In genomic region chr10:33196710-33197406, GRCh38 we compare ENCODE assay signal across 15 cellular contexts.
DNase-seq lines count a peak whose midpoint lies in the region; ATAC-seq, FAIRE-seq and TF ChIP-seq lines count a peak whose summit lies in the region.
"Had no signal": no experiment of that assay in that cellular context is flagged by ENCODE, and none has a peak within 500 bp of the region (broad histone marks: within the 10 kb centered on the region; RNA-seq: fewer than 3 reads in every experiment).

No MANE protein-coding gene starts in this region.

- no peak for TF ChIP-seq CTCF in 22Rv1 (IDR thresholded peaks at IDR 0.05)
- TF ChIP-seq CTCF in kidney (IDR thresholded peaks at IDR 0.05; ENCODE audit: borderline replicate concordance, extremely low read depth, insufficient read depth): no peak
- no peak for TF ChIP-seq CTCF in pancreas (IDR thresholded peaks at IDR 0.05)
- no peak for TF ChIP-seq CTCF in D721Med (IDR thresholded peaks at IDR 0.05; ENCODE audit: insufficient read depth, missing control alignments)

- H3K27ac ChIP-seq in 22Rv1 (peak overlapping the region; percentile 82), kidney (ENCODE audit: low read depth in 2 of 2, low read length in 2 of 2) (peak overlapping the region; percentile 77 to 84), pancreas (peak overlapping the region in 3 of 4 donors; percentile 28 to 71 (median 58))
- H3K27ac ChIP-seq: PC-9 had no signal

- peaks cover 14 to 24% of the 10 kb centered on the region in 2 donors for H3K36me3 ChIP-seq in kidney (ENCODE audit: control insufficient read depth in 1 of 2, insufficient read depth in 2 of 2, low read length in 2 of 2)
- peaks cover 0 to 3% (median 0%) of the 10 kb centered on the region in 3 donors for H3K36me3 ChIP-seq in pancreas

- FAIRE-seq in kidney (lab: Jason Lieb, UNC): peak; percentile 72
- FAIRE-seq in pancreas (lab: Jason Lieb, UNC): no peak
- FAIRE-seq in D721Med (lab: Jason Lieb, UNC): no peak

- no peaks in the 10 kb centered on the region for H3K9me3 ChIP-seq in kidney (ENCODE audit: control insufficient read depth in 1 of 2, low read length in 2 of 2)
- no peaks in the 10 kb centered on the region for H3K9me3 ChIP-seq in pancreas

- WGBS in pancreas, 2 donors: 3 to 5% methylated on average over 16 of the region's 16 CpGs

- H3K9ac ChIP-seq in kidney (ENCODE audit: low read length in 2 of 2): peak overlapping the region; percentile 7 to 30

- DNase-seq in SW480 (ENCODE audit: low spot score) (peak; percentile 54), kidney (no peak), pancreas (peak in 2 of 6 donors; percentile 29 to 43), D721Med (ENCODE audit: insufficient read length, low spot score) (no peak), NOMO-1 treated with DMSO at 0.1 percent for 48 hours (lab: John Stamatoyannopoulos, UW; ENCODE audit: unreplicated experiment) (no peak), T-helper 9 cell (no peak)
- DNase-seq: hippocampal formation; Kasumi-1; natural killer cell; NCI-H2107; PC-9; stimulated activated naive CD8-positive, alpha-beta T cell treated with anti-CD3 and anti-CD28 coated beads, Interleukin-15, Interleukin-2, amounts not matched to agents 100 U/mL and 50 U/mL, for 24 hours; T1000 had no signal

- H3K4me1 ChIP-seq in kidney (ENCODE audit: control insufficient read depth in 1 of 2, insufficient read depth in 1 of 2, low read depth in 1 of 2, low read length in 2 of 2): peaks cover 30 to 48% of the 10 kb centered on the region in 2 donors
- peaks cover 20 to 44% (median 32%) of the 10 kb centered on the region in 3 donors for H3K4me1 ChIP-seq in pancreas

- H3K4me3 ChIP-seq in kidney (ENCODE audit: low read length in 2 of 2): peak overlapping the region; percentile 29 to 36
- peak overlapping the region in 2 of 4 donors; percentile 20 to 22 for H3K4me3 ChIP-seq in pancreas
- H3K4me3 ChIP-seq: PC-9 had no signal

- no peaks in the 10 kb centered on the region for H3K27me3 ChIP-seq in pancreas

- intact Hi-C loops in kidney (cut with DNase I) (no loop called here), pancreas (cut with DNase I) (no loop called here)

- peak; percentile 78 to 84 (median 82) for ATAC-seq in pancreas
- ATAC-seq in HG02610 (IDR thresholded peaks at IDR 0.05; ENCODE audit: unreplicated experiment): no peak
- ATAC-seq: natural killer cell; stimulated activated naive CD8-positive, alpha-beta T cell treated with anti-CD3 and anti-CD28 coated beads, Interleukin-15, Interleukin-2, amounts not matched to agents 100 U/mL and 50 U/mL, for 24 hours had no signal
